ENCODE assay signal across 8 cellular contexts in genomic region chr13:112688560-112689497, GRCh38. TPM values are rescaled to one million over a fixed set of nuclear protein-coding genes. Genes with fewer than 3 reads are reported as not detected.
DNase-seq lines count a peak whose midpoint lies in the region; ATAC-seq and TF ChIP-seq lines count a peak whose summit lies in the region.

No MANE protein-coding gene starts in this region.

- no peak for TF ChIP-seq CTCF in glutamatergic neuron (IDR thresholded peaks at IDR 0.05; ENCODE audit: partially characterized antibody, unreplicated experiment)

- DNase-seq in NCI-H69 (lab: John Stamatoyannopoulos, UW) (peak; percentile 66), glutamatergic neuron (peak; percentile 40), putamen (ENCODE audit: low spot score) (peak; percentile 39), NCI-H524 (lab: John Stamatoyannopoulos, UW) (no peak)
- peak; percentile 54 to 64 for DNase-seq in activated T-cell treated with anti-CD3 and anti-CD28 coated beads, Interleukin-2, amount 50 U/mL, for 72 hours

- H3K36me3 Mint-ChIP-seq in activated T-cell treated with anti-CD3 and anti-CD28 coated beads, Interleukin-2, amount 50 U/mL, for 72 hours (ENCODE audit: insufficient read depth in 2 of 2) = no peaks in the 10 kb centered on the region
- no peaks in the 10 kb centered on the region for H3K36me3 Mint-ChIP-seq in glutamatergic neuron (ENCODE audit: unreplicated experiment)

- no peaks in the 10 kb centered on the region for H3K27me3 Mint-ChIP-seq in activated T-cell treated with anti-CD3 and anti-CD28 coated beads, Interleukin-2, amount 50 U/mL, for 72 hours (ENCODE audit: low read depth)
- peaks cover 5% of the 10 kb centered on the region for H3K27me3 Mint-ChIP-seq in glutamatergic neuron (ENCODE audit: unreplicated experiment)

- H3K4me3 Mint-ChIP-seq in activated T-cell treated with anti-CD3 and anti-CD28 coated beads, Interleukin-2, amount 50 U/mL, for 72 hours = peak overlapping the region; percentile 87 to 92
- H3K4me3 Mint-ChIP-seq in glutamatergic neuron (ENCODE audit: unreplicated experiment) = peak overlapping the region; percentile 79

- H3K4me1 Mint-ChIP-seq in activated T-cell treated with anti-CD3 and anti-CD28 coated beads, Interleukin-2, amount 50 U/mL, for 72 hours (ENCODE audit: low read depth) = peaks cover 42% of the 10 kb centered on the region
- H3K4me1 Mint-ChIP-seq in glutamatergic neuron (ENCODE audit: low read depth, unreplicated experiment) = peaks cover 23% of the 10 kb centered on the region

- TF ChIP-seq POLR2A in GM18505 (IDR thresholded peaks at IDR 0.05; ENCODE audit: borderline replicate concordance, extremely low read depth, insufficient read depth, insufficient read length) = peak; percentile 21

- no peak for ATAC-seq in GM18505 (IDR thresholded peaks at IDR 0.05; ENCODE audit: unreplicated experiment)
- peak; percentile 22 to 26 for ATAC-seq in activated T-cell treated with anti-CD3 and anti-CD28 coated beads, Interleukin-2, amount 50 U/mL, for 72 hours (replicated peaks in 1 of 2)
- ATAC-seq in HG03439 (IDR thresholded peaks at IDR 0.05; ENCODE audit: unreplicated experiment) = no peak
- ATAC-seq in GM19324 (IDR thresholded peaks at IDR 0.05; ENCODE audit: low FRiP score, unreplicated experiment) = no peak

- no peaks in the 10 kb centered on the region for H3K9me3 Mint-ChIP-seq in activated T-cell treated with anti-CD3 and anti-CD28 coated beads, Interleukin-2, amount 50 U/mL, for 72 hours
- peaks cover 12% of the 10 kb centered on the region for H3K9me3 Mint-ChIP-seq in glutamatergic neuron (ENCODE audit: unreplicated experiment)

- peak overlapping the region; percentile 93 for H3K27ac Mint-ChIP-seq in activated T-cell treated with anti-CD3 and anti-CD28 coated beads, Interleukin-2, amount 50 U/mL, for 72 hours
- peak overlapping the region; percentile 20 for H3K27ac Mint-ChIP-seq in glutamatergic neuron (ENCODE audit: unreplicated experiment)

RNA-seq across cellular contexts. Expression of gene ATP11A, which starts 1.0 kb away (rescaled TPM):
- 10 to 100 TPM; 33.8 to 41.0 TPM for total RNA-seq in activated T-cell treated with anti-CD3 and anti-CD28 coated beads, Interleukin-2, amount 50 U/mL, for 72 hours
- 127 TPM for total RNA-seq in glutamatergic neuron (ENCODE audit: unreplicated experiment)

Comparison
In these comparisons a context has a peak if more than half of its experiments do, and no peak if none do; other contexts are left out.
1. ATAC-seq: peak in activated T-cell treated with anti-CD3 and anti-CD28 coated beads, Interleukin-2, amount 50 U/mL, for 72 hours (2 of 2); none in GM18505 (single experiment), HG03439 (single experiment) and GM19324 (single experiment).
2. DNase-seq: peak in NCI-H69 (single experiment), activated T-cell treated with anti-CD3 and anti-CD28 coated beads, Interleukin-2, amount 50 U/mL, for 72 hours (2 of 2), glutamatergic neuron (single experiment) and putamen (single experiment); none in NCI-H524 (0 of 2).